ENCODE assay signal across 24 cellular contexts in genomic region chr17:57838453-57838852, GRCh38.
"Had no signal": no experiment of that assay in that cellular context is flagged by ENCODE, and none has a peak within 500 bp of the region (broad histone marks: within the 10 kb centered on the region; RNA-seq: fewer than 3 reads in every experiment).

No MANE protein-coding gene starts in this region.

- H3K4me3 ChIP-seq: coronary artery, hepatocyte, lower lobe of right lung, mucosa of descending colon, pancreas, spleen, tibial nerve had no signal

- H3K27me3 ChIP-seq: hepatocyte, pancreas, spleen, tibial nerve had no signal

- H3K9me3 Mint-ChIP-seq: activated B cell treated with CpG ODN at 0.5 μM for 24 hours; activated naive CD8-positive, alpha-beta T cell treated with anti-CD3 and anti-CD28 coated beads for 36 hours; activated T-cell treated with anti-CD3 and anti-CD28 coated beads, Interleukin-2, amount 50 U/mL, for 4 hours; activated T-helper 2 cell treated with anti-CD3 and anti-CD28 coated beads, Interferon-gamma antibody, Interleukin-2, Interleukin-4, amounts not matched to agents 10 μg/mL and 5 μg/mL and 100 μg/mL, durations not matched to agents 14 hours and 24 hours and 36 hours; immature natural killer cell; nephron progenitor cell had no signal

- ATAC-seq: activated CD4-positive, alpha-beta T cell treated with anti-CD3 and anti-CD28 coated beads for 36 hours; activated T-cell treated with anti-CD3 and anti-CD28 coated beads, Interleukin-2, amount 50 U/mL, for 4 hours; mucosa of descending colon; pancreas; SK-N-SH treated with all-trans-retinoic acid at 6 μM for 48 hours had no signal

- H3K4me1 Mint-ChIP-seq: activated B cell treated with CpG ODN at 0.5 μM for 24 hours had no signal

- H3K9me3 ChIP-seq: lower lobe of right lung, mucosa of descending colon, pancreas, spleen, tibial nerve had no signal

- H3K27ac Mint-ChIP-seq: activated B cell treated with CpG ODN at 0.5 μM for 24 hours; activated CD4-positive, alpha-beta T cell treated with anti-CD3 and anti-CD28 coated beads for 36 hours; activated naive CD8-positive, alpha-beta T cell treated with anti-CD3 and anti-CD28 coated beads for 36 hours; activated T-helper 2 cell treated with anti-CD3 and anti-CD28 coated beads, Interferon-gamma antibody, Interleukin-2, Interleukin-4, amounts not matched to agents 10 μg/mL and 5 μg/mL and 100 μg/mL, durations not matched to agents 14 hours and 24 hours and 36 hours; immature natural killer cell; nephron progenitor cell had no signal

- DNase-seq: activated B cell treated with CpG ODN at 0.5 μM for 24 hours; activated CD4-positive, alpha-beta T cell treated with anti-CD3 and anti-CD28 coated beads for 36 hours; activated CD4-positive, alpha-beta T cell treated with anti-CD3 and anti-CD28 coated beads, Interleukin-2, amount 50 U/mL, for 4 hours; activated CD8-positive, alpha-beta memory T cell treated with anti-CD3 and anti-CD28 coated beads for 24 hours; activated CD8-positive, alpha-beta memory T cell treated with anti-CD3 and anti-CD28 coated beads, Interleukin-2, amount 50 U/mL, for 48 hours; activated naive CD4-positive, alpha-beta T cell; activated naive CD8-positive, alpha-beta T cell treated with anti-CD3 and anti-CD28 coated beads for 36 hours; activated T-cell treated with anti-CD3 and anti-CD28 coated beads, Interleukin-2, amount 50 U/mL, for 4 hours; cerebellar nuclear complex; immature natural killer cell; lower lobe of right lung; mesendoderm; mucosa of descending colon; nephron progenitor cell; pancreas; spleen; stimulated activated CD4-positive, alpha-beta T cell treated with anti-CD3 and anti-CD28 coated beads, Interleukin-4, amount 100 ng/mL, for 24 hours; stimulated activated naive CD4-positive, alpha-beta T cell treated with Interleukin-2 at 50 U/mL for 16 hours had no signal

- H3K27me3 Mint-ChIP-seq: activated B cell treated with CpG ODN at 0.5 μM for 24 hours; activated CD4-positive, alpha-beta T cell treated with anti-CD3 and anti-CD28 coated beads for 36 hours; activated naive CD8-positive, alpha-beta T cell treated with anti-CD3 and anti-CD28 coated beads for 36 hours had no signal

- H3K4me3 Mint-ChIP-seq: activated B cell treated with CpG ODN at 0.5 μM for 24 hours; activated CD4-positive, alpha-beta T cell treated with anti-CD3 and anti-CD28 coated beads for 36 hours; activated naive CD8-positive, alpha-beta T cell treated with anti-CD3 and anti-CD28 coated beads for 36 hours; activated T-cell treated with anti-CD3 and anti-CD28 coated beads, Interleukin-2, amount 50 U/mL, for 4 hours; immature natural killer cell; nephron progenitor cell had no signal

- H3K27ac ChIP-seq: coronary artery, epithelial cell of prostate, hepatocyte, lower lobe of right lung, pancreas, spleen, tibial nerve had no signal
